In the genomic region with DNA sequence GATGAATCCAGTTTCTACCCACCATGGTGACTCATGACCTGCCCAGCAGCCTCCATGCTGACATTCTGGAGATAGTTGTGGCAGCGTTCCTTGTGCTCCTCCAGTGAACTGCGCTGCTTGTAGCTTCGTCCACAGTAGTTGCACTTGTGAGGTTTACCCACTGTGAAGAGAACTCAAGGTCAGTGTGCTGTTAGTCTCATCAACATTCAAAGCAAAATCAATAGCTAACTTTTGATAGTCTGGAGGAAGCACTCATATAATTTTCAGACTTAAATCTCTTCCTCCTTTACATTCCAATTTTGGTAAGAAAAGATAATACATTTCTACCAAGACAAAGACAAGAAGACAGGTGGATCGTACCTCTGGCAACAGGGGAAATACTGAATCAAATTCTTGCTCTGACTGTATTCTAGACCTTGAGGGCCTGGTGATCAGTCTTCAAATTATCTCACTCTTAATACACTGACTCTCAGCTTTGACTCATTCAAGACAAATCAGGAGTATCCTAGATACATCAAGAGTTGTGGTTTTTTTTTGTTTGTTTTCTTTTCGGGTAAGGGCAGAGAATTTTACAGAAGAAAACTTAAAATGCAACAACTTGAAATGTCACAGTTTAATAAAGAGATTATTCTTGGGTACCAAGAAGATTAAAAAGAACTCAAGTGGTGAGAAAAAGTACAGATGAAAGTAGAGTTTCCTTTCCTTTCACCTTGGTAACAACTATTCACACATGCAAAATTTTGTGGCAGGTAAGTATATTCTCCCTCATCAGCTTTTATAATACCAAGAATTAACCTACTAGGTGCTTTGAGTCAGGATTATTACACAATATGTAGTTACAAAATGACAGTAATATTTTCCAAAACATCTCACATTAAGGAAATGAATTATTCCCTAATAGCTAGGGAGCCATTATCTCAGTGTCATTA, we compare ENCODE assay signal across 9 cellular contexts.
A peak's percentile ranks its signal among the peaks of the same experiment; 100 is the strongest.
DNase-seq lines count a peak whose midpoint lies in the region; ATAC-seq, FAIRE-seq and TF ChIP-seq lines count a peak whose summit lies in the region.
"Had no signal": no experiment of that assay in that cellular context is flagged by ENCODE, and none has a peak within 500 bp of the region (broad histone marks: within the 10 kb centered on the region; RNA-seq: fewer than 3 reads in every experiment).

No MANE protein-coding gene starts in this region.

- H3K27me3 ChIP-seq in small intestine (ENCODE audit: control insufficient read depth in 2 of 2, insufficient read depth in 2 of 2, low read length in 2 of 2), result no peaks in the 10 kb centered on the region

- intact Hi-C loops in head of caudate nucleus (cut with DNase I), result no loop called here

- H3K4me3 ChIP-seq in choroid plexus epithelial cell (ENCODE audit: low read depth, low read length) (no peak overlapping the region), small intestine (ENCODE audit: low read depth in 1 of 2, low read length in 2 of 2) (no peak overlapping the region)

- TF ChIP-seq CTCF in choroid plexus epithelial cell (conservative IDR thresholded peaks at IDR 0.05; ENCODE audit: low read depth, low read length), result peak; percentile 9

- H3K4me1 ChIP-seq in small intestine (ENCODE audit: control insufficient read depth in 2 of 2, insufficient read depth in 1 of 2, low read depth in 1 of 2, low read length in 1 of 2), result no peaks in the 10 kb centered on the region

- peak; percentile 28 for DNase-seq in GM04503 (ENCODE audit: low read depth)
- DNase-seq in choroid plexus epithelial cell (ENCODE audit: low read depth), result peak; percentile 92
- no peak for DNase-seq in small intestine
- no peak for DNase-seq in NCI-H2171 treated with DMSO at 0.1 percent for 48 hours (lab: John Stamatoyannopoulos, UW)
- DNase-seq in NCI-H2029 treated with DMSO at 0.1 percent for 48 hours (lab: John Stamatoyannopoulos, UW), result no peak
- no peak for DNase-seq in head of caudate nucleus

- FAIRE-seq in small intestine (lab: Jason Lieb, UNC), result no peak

- 80 to 82% (median 81%) methylated on average over 5 of the region's 5 CpGs for WGBS in small intestine, 3 donors

- ATAC-seq in GM19438 (IDR thresholded peaks at IDR 0.05; ENCODE audit: low read depth, unreplicated experiment), result peak; percentile 66
- peak; percentile 81 for ATAC-seq in HG03342 (IDR thresholded peaks at IDR 0.05; ENCODE audit: unreplicated experiment)

- H3K9me3 ChIP-seq in small intestine (ENCODE audit: control insufficient read depth, low read depth), result no peaks in the 10 kb centered on the region

- no peaks in the 10 kb centered on the region for H3K36me3 ChIP-seq in small intestine (ENCODE audit: control insufficient read depth in 2 of 2, insufficient read depth in 2 of 2, low read length in 2 of 2)

- no peak overlapping the region for H3K27ac ChIP-seq in small intestine (ENCODE audit: low read depth in 1 of 2, low read length in 1 of 2)
- H3K27ac ChIP-seq: HL-60 had no signal

Comparison
In these comparisons a context has a peak if more than half of its experiments do, and no peak if none do; other contexts are left out.
1. DNase-seq: peak in GM04503 (single experiment) and choroid plexus epithelial cell (single experiment); none in small intestine (single experiment), NCI-H2171 treated with DMSO at 0.1 percent for 48 hours (single experiment), NCI-H2029 treated with DMSO at 0.1 percent for 48 hours (single experiment) and head of caudate nucleus (0 of 42).